8 cellular contexts compared by ENCODE assay signal in genomic region chr11:118609380-118610219, GRCh38. TPM values are rescaled to one million over a fixed set of nuclear protein-coding genes. Genes with fewer than 3 reads are reported as not detected.
DNase-seq lines count a peak whose midpoint lies in the region; ATAC-seq, FAIRE-seq and TF ChIP-seq lines count a peak whose summit lies in the region.

No MANE protein-coding gene starts in this region.

- BruUV-seq in OCI-LY7 (replicated peaks; lab: Mats Ljungman, UMichigan), result no TSS peak

- TF ChIP-seq CTCF in OCI-LY7 (conservative IDR thresholded peaks at IDR 0.05; ENCODE audit: low read length), result no peak
- no peak for TF ChIP-seq CTCF in kidney epithelial cell (IDR thresholded peaks at IDR 0.05; ENCODE audit: insufficient read depth, low read length, poor library complexity, severe bottlenecking)

- H4K20me1 ChIP-seq in OCI-LY7 (ENCODE audit: insufficient read depth, low read length), result no peaks in the 10 kb centered on the region

- H3K27me3 ChIP-seq in kidney epithelial cell (ENCODE audit: control insufficient read depth, insufficient read depth, low read length), result no peaks in the 10 kb centered on the region

- H2AFZ ChIP-seq in OCI-LY7 (ENCODE audit: low read length), result no peak overlapping the region

- H3K4me1 ChIP-seq in OCI-LY7 (ENCODE audit: insufficient read depth, low read length, poor library complexity, severe bottlenecking), result peaks cover 22% of the 10 kb centered on the region

- H3K9me2 ChIP-seq in OCI-LY7 (ENCODE audit: insufficient read depth, low read length), result no peaks in the 10 kb centered on the region

- CTCF ChIA-PET in OCI-LY7 (lab: Charles Lee; ENCODE audit: unreplicated experiment), result interaction anchor here (0.5 to 1.1 kb wide), 6 partner anchors 9 to 472 kb away, joined by 3 to 6 read pairs (median 3); no protein-coding TSS in a partner anchor

- intact Hi-C loops in OCI-LY7 (cut with micrococcal nuclease; ENCODE audit: unreplicated experiment), result no loop called here

- POLR2A ChIA-PET in OCI-LY7 (lab: Charles Lee), result no interaction called here

- H3K4me2 ChIP-seq in OCI-LY7 (ENCODE audit: low read length), result peak overlapping the region; percentile 46

- no peak for FAIRE-seq in RCC 7860 (lab: Jason Lieb, UNC)

- no peak for DNase-seq in OCI-LY7 (ENCODE audit: low spot score)
- peak in 46 of 58 donors; percentile 33 to 89 (median 66) for DNase-seq in anterior cingulate cortex (lab: John Stamatoyannopoulos, UW)
- no peak for DNase-seq in kidney epithelial cell (ENCODE audit: low read depth)
- DNase-seq in stimulated activated CD4-positive, alpha-beta T cell treated with anti-CD3 and anti-CD28 coated beads, Interleukin-4, amount 100 ng/mL, for 1 hour, result peak; percentile 32
- no peak for DNase-seq in NK-92 (lab: John Stamatoyannopoulos, UW; ENCODE audit: unreplicated experiment)
- DNase-seq in RCC 7860 (ENCODE audit: low spot score), result no peak

- no peak overlapping the region for H3K27ac ChIP-seq in OCI-LY7 (ENCODE audit: low read depth, low read length, poor library complexity, severe bottlenecking)

- ATAC-seq in GM21515 (IDR thresholded peaks at IDR 0.05; ENCODE audit: unreplicated experiment) (no peak), HG02798 (IDR thresholded peaks at IDR 0.05; ENCODE audit: poor library complexity, unreplicated experiment) (no peak)

- no peaks in the 10 kb centered on the region for H3K36me3 ChIP-seq in OCI-LY7 (ENCODE audit: insufficient read depth, low read length)
- H3K36me3 ChIP-seq in kidney epithelial cell (ENCODE audit: control insufficient read depth, insufficient read depth, low read length), result peaks cover 7% of the 10 kb centered on the region

- no peaks in the 10 kb centered on the region for H3K9me3 ChIP-seq in OCI-LY7 (ENCODE audit: low read length)

- no peaks in the 10 kb centered on the region for H3K79me2 ChIP-seq in OCI-LY7 (ENCODE audit: insufficient read depth, low read depth, low read length)

- H3K4me3 ChIP-seq in OCI-LY7 (ENCODE audit: low read depth, low read length, poor library complexity, severe bottlenecking) (no peak overlapping the region), kidney epithelial cell (ENCODE audit: low read depth, low read length) (peak overlapping the region; percentile 64)

RNA-seq across cellular contexts. Expression of gene PHLDB1, which starts 2.2 kb away (rescaled TPM):
- total RNA-seq in OCI-LY7 (2014; rRNA removed; shearing (Covaris generic)), result not detected in 2 replicates
- total RNA-seq in OCI-LY7 (2022), result 0.19 and 0.28 TPM in 2 replicates
- 99.0 and 107 TPM in 2 replicates for total RNA-seq in kidney epithelial cell

RNA-seq across cellular contexts. Expression of gene ARCN1, which starts 37.4 kb away (rescaled TPM):
- total RNA-seq in OCI-LY7 (2014; rRNA removed; shearing (Covaris generic)), result 51.0 and 55.2 TPM in 2 replicates
- total RNA-seq in OCI-LY7 (2022), result 98.9 and 101 TPM in 2 replicates
- 122 and 127 TPM in 2 replicates for total RNA-seq in kidney epithelial cell

RNA-seq across cellular contexts. Expression of gene IFT46, which starts 43.9 kb away (rescaled TPM):
- 17.5 and 17.6 TPM in 2 replicates for total RNA-seq in OCI-LY7 (2014; rRNA removed; shearing (Covaris generic))
- total RNA-seq in OCI-LY7 (2022) (14.6 and 14.7 TPM in 2 replicates), kidney epithelial cell (28.9 and 30.1 TPM in 2 replicates)

Comparison
In these comparisons a context has a peak if more than half of its experiments do, and no peak if none do; other contexts are left out.
1. DNase-seq: peak in anterior cingulate cortex (46 of 58) and stimulated activated CD4-positive, alpha-beta T cell treated with anti-CD3 and anti-CD28 coated beads, Interleukin-4, amount 100 ng/mL, for 1 hour (single experiment); none in OCI-LY7 (single experiment), kidney epithelial cell (single experiment), NK-92 (single experiment) and RCC 7860 (single experiment).
2. RNA of gene PHLDB1, which starts 2.2 kb away (total RNA-seq): 99.0 to 107 TPM in kidney epithelial cell; 0.19 to 0.28 TPM in OCI-LY7; every median in the first group is over 10 times any median in the second.